Comparison of ENCODE assay signal across 1 cellular context in genomic region chr9:137056739-137057407, GRCh38.
TF ChIP-seq lines count a peak whose summit lies in the region.

No MANE protein-coding gene starts in this region.

TF ChIP-seq in HepG2, 621 proteins besides CTCF, POLR2A, EP300 and RAD21 (continues in another document):
- no peak for TF ChIP-seq TEAD2 (CRISPR knock-in tag; IDR thresholded peaks at IDR 0.05)
- no peak for TF ChIP-seq MLXIP (CRISPR knock-in tag; IDR thresholded peaks at IDR 0.05; ENCODE audit: borderline replicate concordance)
- no peak for TF ChIP-seq ZNF644 (CRISPR knock-in tag; IDR thresholded peaks at IDR 0.05; ENCODE audit: low read depth)
- no peak for TF ChIP-seq ETS1 (CRISPR knock-in tag; IDR thresholded peaks at IDR 0.05)
- TF ChIP-seq TEAD3 (CRISPR knock-in tag; optimal IDR thresholded peaks at IDR 0.05; ENCODE audit: borderline replicate concordance) = peak; percentile 30
- no peak for TF ChIP-seq PCBP1 (IDR thresholded peaks at IDR 0.05; ENCODE audit: borderline replicate concordance, low read depth, low read length)
- TF ChIP-seq SMYD3 (CRISPR knock-in tag; IDR thresholded peaks at IDR 0.05) = no peak
- no peak for TF ChIP-seq SPEN (CRISPR knock-in tag; IDR thresholded peaks at IDR 0.05; ENCODE audit: low read depth)
- TF ChIP-seq ZBTB2 (CRISPR knock-in tag; IDR thresholded peaks at IDR 0.05; ENCODE audit: low read depth) = no peak
- peak; percentile 36; the same call in 1 of the 2 replicates for TF ChIP-seq TFAP4 (IDR thresholded peaks at IDR 0.05; ENCODE audit: borderline replicate concordance, low read depth)
- TF ChIP-seq HNRNPH1 (optimal IDR thresholded peaks at IDR 0.05; ENCODE audit: low read depth, low read length) = no peak
- TF ChIP-seq ZNF292 (CRISPR knock-in tag; IDR thresholded peaks at IDR 0.05; ENCODE audit: borderline replicate concordance, low read depth) = 0 out of 2 replicates have a peak, but pooled peaks have one; percentile 42
- TF ChIP-seq SAP130 (CRISPR knock-in tag; IDR thresholded peaks at IDR 0.05; ENCODE audit: low read depth) = peak; percentile 47; the same call in 1 of the 2 replicates
- no peak for TF ChIP-seq CSRNP1 (CRISPR knock-in tag; IDR thresholded peaks at IDR 0.05)
- TF ChIP-seq DNMT1 (CRISPR knock-in tag; IDR thresholded peaks at IDR 0.05) = no peak
- no peak for TF ChIP-seq ZNF232 (CRISPR knock-in tag; IDR thresholded peaks at IDR 0.05; ENCODE audit: borderline replicate concordance)
- 0 out of 2 replicates have a peak, but pooled peaks have one; percentile 24 for TF ChIP-seq MED1 (CRISPR knock-in tag; IDR thresholded peaks at IDR 0.05)
- TF ChIP-seq KMT2A (CRISPR knock-in tag; IDR thresholded peaks at IDR 0.05) = no peak
- TF ChIP-seq EED (CRISPR knock-in tag; IDR thresholded peaks at IDR 0.05) = no peak
- TF ChIP-seq PREB (CRISPR knock-in tag; IDR thresholded peaks at IDR 0.05) = no peak
- no peak for TF ChIP-seq KDM4B (CRISPR knock-in tag; IDR thresholded peaks at IDR 0.05)
- peak; percentile 35; the same call in 1 of the 2 replicates for TF ChIP-seq RXRB (CRISPR knock-in tag; IDR thresholded peaks at IDR 0.05; ENCODE audit: borderline replicate concordance)
- TF ChIP-seq ATF7-NPFF (CRISPR knock-in tag; IDR thresholded peaks at IDR 0.05; ENCODE audit: low read depth) = peak; percentile 24; the same call in 1 of the 2 replicates
- no peak for TF ChIP-seq TCF7 (IDR thresholded peaks at IDR 0.05; ENCODE audit: low read depth)
- TF ChIP-seq ZNF3 (CRISPR knock-in tag; IDR thresholded peaks at IDR 0.05) = peak; percentile 96
- no peak for TF ChIP-seq FOXO1 (CRISPR knock-in tag; IDR thresholded peaks at IDR 0.05)
- 0 out of 2 replicates have a peak, but pooled peaks have one; percentile 7 for TF ChIP-seq ARID5B (CRISPR knock-in tag; IDR thresholded peaks at IDR 0.05)
- TF ChIP-seq ZNF776 (CRISPR knock-in tag; IDR thresholded peaks at IDR 0.05) = 0 out of 2 replicates have a peak, but pooled peaks have one; percentile 23
- peak; percentile 46; the same call in 1 of the 2 replicates for TF ChIP-seq MYC (CRISPR knock-in tag; IDR thresholded peaks at IDR 0.05; ENCODE audit: borderline replicate concordance)
- TF ChIP-seq ZXDC (CRISPR knock-in tag; IDR thresholded peaks at IDR 0.05) = no peak
- TF ChIP-seq ARID2 (CRISPR knock-in tag; IDR thresholded peaks at IDR 0.05; ENCODE audit: borderline replicate concordance) = no peak
- TF ChIP-seq KDM5B (CRISPR knock-in tag; IDR thresholded peaks at IDR 0.05; ENCODE audit: borderline replicate concordance) = 0 out of 2 replicates have a peak, but pooled peaks have one; percentile 27
- 0 out of 2 replicates have a peak, but pooled peaks have one; percentile 30 for TF ChIP-seq ZMYM3 (CRISPR knock-in tag; IDR thresholded peaks at IDR 0.05)
- TF ChIP-seq KLF15 (CRISPR knock-in tag; IDR thresholded peaks at IDR 0.05; ENCODE audit: borderline replicate concordance) = no peak
- TF ChIP-seq NFYC (CRISPR knock-in tag; IDR thresholded peaks at IDR 0.05) = no peak
- TF ChIP-seq FOXA1 (IDR thresholded peaks at IDR 0.05) = no peak
- TF ChIP-seq FOXA1 (CRISPR knock-in tag; IDR thresholded peaks at IDR 0.05) = peak; percentile 78
- no peak for TF ChIP-seq ZNF441 (CRISPR knock-in tag; IDR thresholded peaks at IDR 0.05; ENCODE audit: borderline replicate concordance)
- TF ChIP-seq FOXA3 (CRISPR knock-in tag; IDR thresholded peaks at IDR 0.05) = peak; percentile 73
- TF ChIP-seq FOXP4 (CRISPR knock-in tag; IDR thresholded peaks at IDR 0.05) = peak; percentile 64; the same call in 1 of the 2 replicates
- no peak for TF ChIP-seq FOXJ3 (CRISPR knock-in tag; IDR thresholded peaks at IDR 0.05; ENCODE audit: borderline replicate concordance)
- TF ChIP-seq DMAP1 (CRISPR knock-in tag; IDR thresholded peaks at IDR 0.05) = no peak
- peak; percentile 39; the same call in 1 of the 2 replicates for TF ChIP-seq SP5 (CRISPR knock-in tag; IDR thresholded peaks at IDR 0.05; ENCODE audit: borderline replicate concordance, low read depth)
